Comparison of ENCODE assay signal across 9 cellular contexts in genomic region chr3:55720614-55721013, GRCh38.
DNase-seq lines count a peak whose midpoint lies in the region; ATAC-seq, FAIRE-seq and TF ChIP-seq lines count a peak whose summit lies in the region.
"Had no signal": no experiment of that assay in that cellular context is flagged by ENCODE, and none has a peak within 500 bp of the region (broad histone marks: within the 10 kb centered on the region; RNA-seq: fewer than 3 reads in every experiment).

No MANE protein-coding gene starts in this region.

- H3K4me2 ChIP-seq in neural progenitor cell: no peak overlapping the region

- TF ChIP-seq POLR2A in GM12891 (IDR thresholded peaks at IDR 0.05; ENCODE audit: low read depth, low read length): no peak

- TF ChIP-seq CTCF in LNCaP clone FGC (IDR thresholded peaks at IDR 0.05; ENCODE audit: control insufficient read depth, extremely low read depth, insufficient read depth): peak; percentile 15; the same call in 1 of the 2 replicates
- TF ChIP-seq CTCF in choroid plexus epithelial cell (conservative IDR thresholded peaks at IDR 0.05; ENCODE audit: low read depth, low read length): peak; percentile 66
- peak; percentile 34 for TF ChIP-seq CTCF in neural progenitor cell (IDR thresholded peaks at IDR 0.05)

- no peaks in the 10 kb centered on the region for H3F3A ChIP-seq in neural progenitor cell (ENCODE audit: low read depth)

- no peaks in the 10 kb centered on the region for H3K9me3 Mint-ChIP-seq in neural progenitor cell
- no peaks in the 10 kb centered on the region for H3K9me3 Mint-ChIP-seq in activated CD4-positive, alpha-beta memory T cell treated with anti-CD3 and anti-CD28 coated beads, Interleukin-2, amount 10 ng/mL, durations not matched to agents 7 days and 5 days
- H3K9me3 Mint-ChIP-seq: dendritic cell treated with granulocyte-macrophage colony-stimulating factor and Interleukin-4, amounts not matched to agents 40 ng/mL and 50 ng/mL, for 4 days had no signal

- no peaks in the 10 kb centered on the region for H4K20me1 ChIP-seq in neural progenitor cell (ENCODE audit: low read depth)

- DNase-seq in GM12891 (ENCODE audit: insufficient read length, low spot score) (no peak), LNCaP clone FGC (ENCODE audit: low read depth) (no peak), choroid plexus epithelial cell (ENCODE audit: low read depth) (peak; percentile 85), neural progenitor cell (ENCODE audit: low spot score) (no peak), OCI-M2 (lab: John Stamatoyannopoulos, UW; ENCODE audit: unreplicated experiment) (no peak)
- no peak for DNase-seq in activated CD4-positive, alpha-beta memory T cell treated with anti-CD3 and anti-CD28 coated beads, Interleukin-2, amount 10 ng/mL, durations not matched to agents 7 days and 5 days
- DNase-seq: SW 1271 had no signal

- no peaks in the 10 kb centered on the region for H3K36me3 Mint-ChIP-seq in neural progenitor cell
- no peaks in the 10 kb centered on the region for H3K36me3 Mint-ChIP-seq in activated CD4-positive, alpha-beta memory T cell treated with anti-CD3 and anti-CD28 coated beads, Interleukin-2, amount 10 ng/mL, durations not matched to agents 7 days and 5 days (ENCODE audit: low read depth)

- no peaks in the 10 kb centered on the region for H3K36me3 ChIP-seq in neural progenitor cell

- no peaks in the 10 kb centered on the region for H3K9me3 ChIP-seq in neural progenitor cell (ENCODE audit: low read depth)

- H3K27me3 Mint-ChIP-seq in neural progenitor cell (ENCODE audit: insufficient read depth, low read depth): peaks cover 2% of the 10 kb centered on the region
- H3K27me3 Mint-ChIP-seq in activated CD4-positive, alpha-beta memory T cell treated with anti-CD3 and anti-CD28 coated beads, Interleukin-2, amount 10 ng/mL, durations not matched to agents 7 days and 5 days: no peaks in the 10 kb centered on the region

- POLR2A ChIA-PET in activated CD4-positive, alpha-beta memory T cell treated with anti-CD3 and anti-CD28 coated beads, Interleukin-2, amount 10 ng/mL, durations not matched to agents 7 days and 5 days (lab: Charles Lee): no interaction called here

- no peak overlapping the region for H3K27ac ChIP-seq in neural progenitor cell

- CTCF ChIA-PET in activated CD4-positive, alpha-beta memory T cell treated with anti-CD3 and anti-CD28 coated beads, Interleukin-2, amount 10 ng/mL, durations not matched to agents 7 days and 5 days (lab: Charles Lee): no interaction called here

- H3K4me1 Mint-ChIP-seq in neural progenitor cell: peaks cover 47% of the 10 kb centered on the region
- no peaks in the 10 kb centered on the region for H3K4me1 Mint-ChIP-seq in activated CD4-positive, alpha-beta memory T cell treated with anti-CD3 and anti-CD28 coated beads, Interleukin-2, amount 10 ng/mL, durations not matched to agents 7 days and 5 days

- no peak for ATAC-seq in GM18498 (IDR thresholded peaks at IDR 0.05; ENCODE audit: unreplicated experiment)

- H3K9ac ChIP-seq in neural progenitor cell: no peak overlapping the region

- H3K4me1 ChIP-seq in neural progenitor cell: peaks cover 6% of the 10 kb centered on the region

- peak; percentile 75 for FAIRE-seq in GM12891 (lab: Jason Lieb, UNC)

- H3K27me3 ChIP-seq in neural progenitor cell: no peaks in the 10 kb centered on the region

- no peak overlapping the region for H3K4me3 Mint-ChIP-seq in neural progenitor cell
- H3K4me3 Mint-ChIP-seq in activated CD4-positive, alpha-beta memory T cell treated with anti-CD3 and anti-CD28 coated beads, Interleukin-2, amount 10 ng/mL, durations not matched to agents 7 days and 5 days: no peak overlapping the region
- H3K4me3 Mint-ChIP-seq: dendritic cell treated with granulocyte-macrophage colony-stimulating factor and Interleukin-4, amounts not matched to agents 40 ng/mL and 50 ng/mL, for 4 days had no signal

- no peaks in the 10 kb centered on the region for H3K79me2 ChIP-seq in neural progenitor cell (ENCODE audit: low read depth)

- H3K4me3 ChIP-seq in LNCaP clone FGC (ENCODE audit: low read depth, low read length): no peak overlapping the region
- H3K4me3 ChIP-seq in choroid plexus epithelial cell (ENCODE audit: low read depth, low read length): no peak overlapping the region
- H3K4me3 ChIP-seq in neural progenitor cell: no peak overlapping the region

- no peak overlapping the region for H3K27ac Mint-ChIP-seq in neural progenitor cell
- no peak overlapping the region for H3K27ac Mint-ChIP-seq in activated CD4-positive, alpha-beta memory T cell treated with anti-CD3 and anti-CD28 coated beads, Interleukin-2, amount 10 ng/mL, durations not matched to agents 7 days and 5 days
- H3K27ac Mint-ChIP-seq: dendritic cell treated with granulocyte-macrophage colony-stimulating factor and Interleukin-4, amounts not matched to agents 40 ng/mL and 50 ng/mL, for 4 days had no signal

- no peak overlapping the region for H2AFZ ChIP-seq in neural progenitor cell (replicated peaks)

TF ChIP-seq in GM12891, 5 proteins besides CTCF, POLR2A, EP300 and RAD21:
- no peak for TF ChIP-seq SPI1 (IDR thresholded peaks at IDR 0.05; ENCODE audit: low read depth, low read length)
- TF ChIP-seq POU2F2 (IDR thresholded peaks at IDR 0.05; ENCODE audit: low read depth, low read length): no peak
- no peak for TF ChIP-seq TAF1 (IDR thresholded peaks at IDR 0.05; ENCODE audit: low read depth, low read length)
- TF ChIP-seq POLR2AphosphoS5 (IDR thresholded peaks at IDR 0.05; ENCODE audit: low read depth, low read length): no peak
- TF ChIP-seq PAX5 (IDR thresholded peaks at IDR 0.05; ENCODE audit: insufficient read depth, low read length, severe bottlenecking): no peak

Comparison
In these comparisons a context has a peak if more than half of its experiments do, and no peak if none do; other contexts are left out.
1. CTCF ChIP-seq: peak in every context shown above with its lines; median percentile 66 in choroid plexus epithelial cell; 34 in neural progenitor cell; 15 in LNCaP clone FGC.